8 cellular contexts compared by ENCODE assay signal in genomic region chr9:131668439-131669233, GRCh38.
DNase-seq lines count a peak whose midpoint lies in the region; ATAC-seq, FAIRE-seq and TF ChIP-seq lines count a peak whose summit lies in the region.

No MANE protein-coding gene starts in this region.

- H2AFZ ChIP-seq in endothelial cell of umbilical vein (ENCODE audit: low read depth, low read length) (no peak overlapping the region), parathyroid adenoma (peak overlapping the region; percentile 22)

- POLR2A ChIA-PET in endothelial cell of umbilical vein (lab: Charles Lee), result no interaction called here

- peak overlapping the region; percentile 93 for H3K27ac ChIP-seq in endothelial cell of umbilical vein (ENCODE audit: insufficient read depth, low read depth, low read length)
- peak overlapping the region; percentile 47 for H3K27ac ChIP-seq in parathyroid adenoma

- intact Hi-C loops in endothelial cell of umbilical vein (cut with micrococcal nuclease), result no loop called here

- peak overlapping the region; percentile 65 for H3K9ac ChIP-seq in endothelial cell of umbilical vein (replicated peaks; ENCODE audit: extremely low read depth, insufficient read depth, low read length)
- no peak overlapping the region for H3K9ac ChIP-seq in parathyroid adenoma

- TF ChIP-seq POLR2A in endothelial cell of umbilical vein (IDR thresholded peaks at IDR 0.05; ENCODE audit: low read depth, low read length), result no peak

- no peaks in the 10 kb centered on the region for H3K36me3 ChIP-seq in endothelial cell of umbilical vein (ENCODE audit: control insufficient read depth in 2 of 2, extremely low read depth in 1 of 2, insufficient read depth in 2 of 2, low read length in 2 of 2)
- H3K36me3 ChIP-seq in parathyroid adenoma (ENCODE audit: control insufficient read depth, insufficient read depth, low read length), result no peaks in the 10 kb centered on the region

- H3K27me3 ChIP-seq in endothelial cell of umbilical vein (ENCODE audit: control insufficient read depth in 2 of 2, insufficient read depth in 2 of 2, low read length in 2 of 2), result no peaks in the 10 kb centered on the region
- H3K27me3 ChIP-seq in parathyroid adenoma (ENCODE audit: control insufficient read depth, insufficient read depth, low read length), result no peaks in the 10 kb centered on the region

- H3K9me3 ChIP-seq in endothelial cell of umbilical vein (replicated peaks; ENCODE audit: control insufficient read depth, insufficient read depth, low read length) (no peaks in the 10 kb centered on the region), parathyroid adenoma (ENCODE audit: control insufficient read depth, low read length) (no peaks in the 10 kb centered on the region)

- CTCF ChIA-PET in endothelial cell of umbilical vein (lab: Charles Lee), result interaction anchor here (0.9 to 1.9 kb wide), 7 partner anchors 8 to 77 kb away, joined by 3 to 15 read pairs (median 5); no protein-coding TSS in a partner anchor

- DNase-seq in AG08396 (ENCODE audit: low spot score), result peak; percentile 64
- DNase-seq in NAMALWA (ENCODE audit: low spot score), result peak; percentile 54
- peak; percentile 88 for DNase-seq in activated CD8-positive, alpha-beta memory T cell treated with anti-CD3 and anti-CD28 coated beads for 24 hours
- DNase-seq in endothelial cell of umbilical vein (ENCODE audit: low read depth, low spot score), result peak; percentile 80
- DNase-seq in urothelium cell line (ENCODE audit: low spot score), result peak; percentile 61
- no peak for DNase-seq in foreskin melanocyte

- H3K4me1 ChIP-seq in endothelial cell of umbilical vein (ENCODE audit: control insufficient read depth, extremely low read depth, insufficient read depth, low read length) (peaks cover 39% of the 10 kb centered on the region), parathyroid adenoma (peaks cover 5% of the 10 kb centered on the region)

- H3K4me3 ChIP-seq in endothelial cell of umbilical vein (replicated peaks in 1 of 3; ENCODE audit: insufficient read depth in 1 of 3, low read depth in 1 of 3, low read length in 3 of 3) (no peak overlapping the region), parathyroid adenoma (ENCODE audit: low read depth, low read length) (no peak overlapping the region)

- dilution Hi-C loops in endothelial cell of umbilical vein (cut with MboI; ENCODE audit: extremely low pct_ligation_motif_present, low sequenced_read_pairs), result no loop called here

- H3K4me2 ChIP-seq in endothelial cell of umbilical vein (ENCODE audit: insufficient read depth, low read length) (no peak overlapping the region), parathyroid adenoma (ENCODE audit: low read length) (no peak overlapping the region)

- TF ChIP-seq CTCF in endothelial cell of umbilical vein (IDR thresholded peaks at IDR 0.05; ENCODE audit: extremely low read depth in 1 of 2, insufficient read depth in 1 of 2, low read depth in 1 of 2, low read length in 2 of 2) (no peak), parathyroid adenoma (IDR thresholded peaks at IDR 0.05) (no peak)

- H3K9me1 ChIP-seq in endothelial cell of umbilical vein (replicated peaks; ENCODE audit: control insufficient read depth, extremely low read depth, insufficient read depth, low read length), result no peaks in the 10 kb centered on the region

- TSS peak; percentile 27 for BruUV-seq in endothelial cell of umbilical vein (replicated peaks; lab: Mats Ljungman, UMichigan)

- FAIRE-seq in endothelial cell of umbilical vein (lab: Jason Lieb, UNC) (peak; percentile 80), urothelium cell line (lab: Jason Lieb, UNC) (no peak)

- H4K20me1 ChIP-seq in endothelial cell of umbilical vein (replicated peaks; ENCODE audit: control insufficient read depth, extremely low read depth, insufficient read depth, low read length), result no peaks in the 10 kb centered on the region

- H3K79me2 ChIP-seq in endothelial cell of umbilical vein (ENCODE audit: control insufficient read depth, insufficient read depth, low read length) (peaks cover 80% of the 10 kb centered on the region), parathyroid adenoma (peaks cover 12% of the 10 kb centered on the region)

- ATAC-seq in GM21381 (IDR thresholded peaks at IDR 0.05; ENCODE audit: unreplicated experiment), result peak; percentile 49

TF ChIP-seq in endothelial cell of umbilical vein, 7 proteins besides CTCF, POLR2A, EP300 and RAD21:
- TF ChIP-seq GATA2 (IDR thresholded peaks at IDR 0.05; ENCODE audit: insufficient read depth, insufficient read length, low read depth, low read length), result peak; percentile 63
- TF ChIP-seq POLR2AphosphoS5 (IDR thresholded peaks at IDR 0.05; ENCODE audit: insufficient read depth, low read depth, low read length), result no peak
- TF ChIP-seq FOS (IDR thresholded peaks at IDR 0.05; ENCODE audit: borderline replicate concordance, insufficient read depth, low read length), result peak; percentile 44
